18 cellular contexts compared by ENCODE assay signal in genomic region chr12:130186101-130186465, GRCh38. TPM values are rescaled to one million over a fixed set of nuclear protein-coding genes. Genes with fewer than 3 reads are reported as not detected.
DNase-seq lines count a peak whose midpoint lies in the region; ATAC-seq lines count a peak whose summit lies in the region.
"Had no signal": no experiment of that assay in that cellular context is flagged by ENCODE, and none has a peak within 500 bp of the region (broad histone marks: within the 10 kb centered on the region; RNA-seq: fewer than 3 reads in every experiment).

No MANE protein-coding gene starts in this region.

- H3K27ac ChIP-seq in epithelial cell of prostate, result peak overlapping the region; percentile 40
- H3K27ac ChIP-seq: 22Rv1, A549, C4-2B, GM23248 had no signal

- DNase-seq in NCI-H510A treated with DMSO at 0.1 percent for 48 hours (lab: John Stamatoyannopoulos, UW) (peak; percentile 74), NCI-H510A (lab: John Stamatoyannopoulos, UW) (no peak), epithelial cell of prostate (ENCODE audit: low read depth, low spot score) (no peak), mesenteric fat pad (ENCODE audit: low spot score) (peak; percentile 43), renal cortical epithelial cell (ENCODE audit: low read depth) (peak; percentile 22), DMS153 treated with DMSO at 0.1 percent for 48 hours (lab: John Stamatoyannopoulos, UW; ENCODE audit: unreplicated experiment) (no peak)
- DNase-seq: AML-193; Caco-2; CD4-positive, alpha-beta T cell; DMS79 treated with DMSO at 0.1 percent for 48 hours; GM23248; IMR-90 had no signal

- ATAC-seq in GM21423 (IDR thresholded peaks at IDR 0.05; ENCODE audit: unreplicated experiment), result no peak
- no peak for ATAC-seq in HG03025 (IDR thresholded peaks at IDR 0.05; ENCODE audit: low FRiP score, unreplicated experiment)
- ATAC-seq: GM12878 had no signal

RNA-seq across cellular contexts. Expression of gene FZD10, which starts 23.8 kb away (rescaled TPM):
- total RNA-seq in mesenteric fat pad (1.2 TPM), renal cortical epithelial cell (0.05 and 1.0 TPM in 2 replicates)
- total RNA-seq: CD4-positive, alpha-beta T cell; GM12878; GM23248; IMR-90 had no signal

Comparison
In these comparisons a context has a peak if more than half of its experiments do, and no peak if none do; other contexts are left out.
1. DNase-seq: peak in NCI-H510A treated with DMSO at 0.1 percent for 48 hours (single experiment), mesenteric fat pad (single experiment) and renal cortical epithelial cell (single experiment); none in NCI-H510A (single experiment), epithelial cell of prostate (single experiment) and DMS153 treated with DMSO at 0.1 percent for 48 hours (single experiment).